Comparison of ENCODE assay signal across 19 cellular contexts in genomic region chr3:42680806-42681205, GRCh38. TPM values are rescaled to one million over a fixed set of nuclear protein-coding genes. Genes with fewer than 3 reads are reported as not detected.
"Had no signal": no experiment of that assay in that cellular context is flagged by ENCODE, and none has a peak within 500 bp of the region (broad histone marks: within the 10 kb centered on the region; RNA-seq: fewer than 3 reads in every experiment).

No MANE protein-coding gene starts in this region.

- H3K27ac ChIP-seq: breast epithelium, left ventricle myocardium inferior, prostate gland, right lobe of liver, thoracic aorta had no signal

- ATAC-seq: activated CD4-positive, CD25-positive, alpha-beta regulatory T cell treated with anti-CD3 and anti-CD28 coated beads, Interleukin-2, amount 50 U/mL, for 24 hours; right lobe of liver; T-cell had no signal

- DNase-seq: activated CD4-positive, alpha-beta T cell treated with anti-CD3 and anti-CD28 coated beads, Interleukin-2, amount 50 U/mL, for 1 hour; activated CD8-positive, alpha-beta memory T cell treated with anti-CD3 and anti-CD28 coated beads for 24 hours; activated naive CD4-positive, alpha-beta T cell; activated naive CD8-positive, alpha-beta T cell treated with anti-CD3 and anti-CD28 coated beads, Interleukin-2, amount 10 ng/mL, durations not matched to agents 7 days and 5 days; anterior cingulate cortex; glutamatergic neuron; hypothalamus; left ventricle myocardium inferior; T-cell; T-helper 9 cell had no signal

RNA-seq across cellular contexts. Expression of gene KLHL40, which starts 4.5 kb away (rescaled TPM):
- total RNA-seq: activated naive CD8-positive, alpha-beta T cell treated with anti-CD3 and anti-CD28 coated beads, Interleukin-2, amount 10 ng/mL, durations not matched to agents 7 days and 5 days; breast epithelium; chondrocyte; kidney epithelial cell; T-cell; thoracic aorta had no signal
- polyA plus RNA-seq: neural cell had no signal

RNA-seq across cellular contexts. Expression of gene HHATL, which starts 21.8 kb away (rescaled TPM):
- total RNA-seq: activated naive CD8-positive, alpha-beta T cell treated with anti-CD3 and anti-CD28 coated beads, Interleukin-2, amount 10 ng/mL, durations not matched to agents 7 days and 5 days; chondrocyte; kidney epithelial cell; omental fat pad; T-cell; thoracic aorta had no signal
- polyA plus RNA-seq: neural cell had no signal
